ENCODE assay signal across 9 cellular contexts in the genomic region with DNA sequence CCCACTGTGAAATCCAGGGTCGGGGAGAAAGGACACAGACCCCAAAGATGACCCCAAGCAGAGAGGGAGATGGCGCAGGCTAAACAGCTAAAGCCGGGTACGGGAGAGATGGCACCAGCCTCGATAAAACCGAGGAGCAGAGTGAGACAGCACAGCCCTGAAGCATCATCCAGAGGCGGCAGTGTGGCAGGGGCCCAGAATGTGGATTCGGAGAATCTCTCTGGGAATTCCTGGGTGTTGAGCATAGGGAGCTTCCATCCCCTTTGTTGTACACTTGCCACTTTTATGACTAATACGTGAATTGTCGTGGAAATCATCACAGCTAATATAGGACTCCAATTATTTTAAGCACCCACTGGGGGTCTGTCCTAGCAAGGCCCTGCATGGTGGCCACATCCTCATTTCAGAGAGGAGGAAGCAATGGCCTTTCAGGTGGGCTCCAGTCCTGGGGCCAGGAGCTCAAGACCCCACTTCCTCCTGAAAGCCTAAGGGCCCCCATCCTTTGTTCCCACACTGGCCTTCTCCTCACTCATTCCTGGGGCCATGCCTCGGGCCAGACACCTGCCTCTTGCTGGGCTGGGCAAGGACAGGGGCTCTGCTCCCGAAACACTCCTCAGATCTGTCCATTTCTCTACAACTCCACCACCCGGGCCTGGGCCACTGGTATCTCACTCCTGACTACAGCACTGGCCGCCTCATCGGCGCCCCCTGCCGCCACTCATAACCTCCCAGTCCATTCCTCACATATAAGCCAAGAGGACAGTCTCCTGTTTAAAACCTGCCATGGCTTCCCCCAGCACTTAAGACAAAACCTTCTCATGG. TPM values are rescaled to one million over a fixed set of nuclear protein-coding genes. Genes with fewer than 3 reads are reported as not detected.
DNase-seq lines count a peak whose midpoint lies in the region; ATAC-seq and TF ChIP-seq lines count a peak whose summit lies in the region.
"Had no signal": no experiment of that assay in that cellular context is flagged by ENCODE, and none has a peak within 500 bp of the region (broad histone marks: within the 10 kb centered on the region; RNA-seq: fewer than 3 reads in every experiment).

No MANE protein-coding gene starts in this region.

- DNase-seq in activated T-cell treated with anti-CD3 and anti-CD28 coated beads, Interleukin-2, amount 50 U/mL, for 24 hours, result peak; percentile 37
- DNase-seq in activated T-cell treated with anti-CD3 and anti-CD28 coated beads for 4 hours (no peak), NCI-H2227 treated with DMSO at 0.1 percent for 48 hours (lab: John Stamatoyannopoulos, UW) (peak; percentile 34), cardiac fibroblast (ENCODE audit: low read depth in 2 of 2) (peak; percentile 10 to 38), testis (no peak), lower lobe of right lung (no peak), midbrain (lab: John Stamatoyannopoulos, UW) (no peak)
- DNase-seq in stimulated activated CD4-positive, alpha-beta T cell treated with anti-CD3 and anti-CD28 coated beads, Interleukin-4, amount 100 ng/mL, for 48 hours (ENCODE audit: low read depth in 2 of 2), result peak; percentile 15 to 21
- DNase-seq: NCI-H1048 had no signal

- TF ChIP-seq CTCF in cardiac fibroblast (IDR thresholded peaks at IDR 0.05; ENCODE audit: low read depth, low read length), result peak; percentile 54
- TF ChIP-seq CTCF in testis (IDR thresholded peaks at IDR 0.05), result no peak
- TF ChIP-seq CTCF in lower lobe of right lung (IDR thresholded peaks at IDR 0.05), result no peak

- peaks cover 8% of the 10 kb centered on the region for H3K4me1 ChIP-seq in testis
- H3K4me1 ChIP-seq in lower lobe of right lung, result no peaks in the 10 kb centered on the region

- H3K27me3 Mint-ChIP-seq in activated T-cell treated with anti-CD3 and anti-CD28 coated beads, Interleukin-2, amount 50 U/mL, for 24 hours, result peaks cover 7% of the 10 kb centered on the region

- no peak for ATAC-seq in lower lobe of right lung

- H3K27ac ChIP-seq in testis, result no peak overlapping the region
- H3K27ac ChIP-seq in lower lobe of right lung, result no peak overlapping the region

- H3K36me3 ChIP-seq in testis (ENCODE audit: low read depth, missing control alignments), result no peaks in the 10 kb centered on the region
- H3K36me3 ChIP-seq in lower lobe of right lung, result no peaks in the 10 kb centered on the region

- WGBS in testis, 2 donors, result 79 to 89% methylated on average over 17 of the region's 17 CpGs

- no peaks in the 10 kb centered on the region for H3K27me3 ChIP-seq in testis
- no peaks in the 10 kb centered on the region for H3K27me3 ChIP-seq in lower lobe of right lung (ENCODE audit: low read depth)

- TF ChIP-seq POLR2A in testis (IDR thresholded peaks at IDR 0.05), result no peak

- H3K4me3 ChIP-seq in cardiac fibroblast (replicated peaks in 1 of 2; ENCODE audit: low read depth in 2 of 2, low read length in 2 of 2) (no peak overlapping the region), testis (no peak overlapping the region), lower lobe of right lung (no peak overlapping the region)

- no peaks in the 10 kb centered on the region for H3K9me3 Mint-ChIP-seq in activated T-cell treated with anti-CD3 and anti-CD28 coated beads, Interleukin-2, amount 50 U/mL, for 24 hours

- no peaks in the 10 kb centered on the region for H3K36me3 Mint-ChIP-seq in activated T-cell treated with anti-CD3 and anti-CD28 coated beads, Interleukin-2, amount 50 U/mL, for 24 hours (ENCODE audit: low read depth)

- H3K4me1 Mint-ChIP-seq in activated T-cell treated with anti-CD3 and anti-CD28 coated beads, Interleukin-2, amount 50 U/mL, for 24 hours (ENCODE audit: low read depth), result peaks cover 5% of the 10 kb centered on the region

- no peaks in the 10 kb centered on the region for H3K9me3 ChIP-seq in testis
- H3K9me3 ChIP-seq in lower lobe of right lung, result peaks cover 3% of the 10 kb centered on the region

- intact Hi-C loops in testis (cut with DNase I; ENCODE audit: low total_unique reads), result no loop called here
- intact Hi-C loops in lower lobe of right lung (cut with DNase I), result no loop called here

- no peak overlapping the region for H3K4me3 Mint-ChIP-seq in activated T-cell treated with anti-CD3 and anti-CD28 coated beads, Interleukin-2, amount 50 U/mL, for 24 hours

- H3K27ac Mint-ChIP-seq in activated T-cell treated with anti-CD3 and anti-CD28 coated beads, Interleukin-2, amount 50 U/mL, for 24 hours, result no peak overlapping the region

RNA-seq across cellular contexts. Expression of a gene that starts 29.3 kb away (rescaled TPM):
- total RNA-seq in testis (10 to 100 TPM; 30.3 to 60.8 TPM), lower lobe of right lung (0.97 TPM)
- polyA plus RNA-seq in testis (ENCODE audit: insufficient read depth, low read depth, low replicate concordance), result 87.3 TPM

RNA-seq across cellular contexts. Expression of a gene that starts 46.7 kb away (rescaled TPM):
- total RNA-seq in testis, result 10 to 100 TPM; 43.8 to 87.4 TPM
- polyA plus RNA-seq in testis (ENCODE audit: insufficient read depth, low read depth, low replicate concordance), result 31.7 TPM
- 0.41 TPM for total RNA-seq in lower lobe of right lung

RNA-seq across cellular contexts. Expression of a gene that starts 52.6 kb away (rescaled TPM):
- total RNA-seq in testis, result 10 to 100 TPM; 63.2 to 64.8 TPM
- 47.4 TPM for polyA plus RNA-seq in testis (ENCODE audit: insufficient read depth, low read depth, low replicate concordance)
- 11.8 TPM for total RNA-seq in lower lobe of right lung

Comparison
In these comparisons a context has a peak if more than half of its experiments do, and no peak if none do; other contexts are left out.
1. DNase-seq: peak in activated T-cell treated with anti-CD3 and anti-CD28 coated beads, Interleukin-2, amount 50 U/mL, for 24 hours (single experiment), NCI-H2227 treated with DMSO at 0.1 percent for 48 hours (single experiment), cardiac fibroblast (2 of 2) and stimulated activated CD4-positive, alpha-beta T cell treated with anti-CD3 and anti-CD28 coated beads, Interleukin-4, amount 100 ng/mL, for 48 hours (2 of 2); none in activated T-cell treated with anti-CD3 and anti-CD28 coated beads for 4 hours (single experiment), testis (single experiment), lower lobe of right lung (single experiment) and midbrain (single experiment).
2. RNA of a gene that starts 29.3 kb away (total RNA-seq): 30.3 to 60.8 TPM in testis; 0.97 TPM in lower lobe of right lung (single experiment); every median in the first group is over 10 times any median in the second.
3. RNA of a gene that starts 46.7 kb away (total RNA-seq): 43.8 to 87.4 TPM in testis; 0.41 TPM in lower lobe of right lung (single experiment); every median in the first group is over 10 times any median in the second.